ENCODE assay signal across 21 cellular contexts in genomic region chr17:69323806-69324205, GRCh38.
"Had no signal": no experiment of that assay in that cellular context is flagged by ENCODE, and none has a peak within 500 bp of the region (broad histone marks: within the 10 kb centered on the region; RNA-seq: fewer than 3 reads in every experiment).

No MANE protein-coding gene starts in this region.

- DNase-seq: activated B cell treated with CpG ODN at 0.5 μM for 24 hours; activated CD4-positive, alpha-beta memory T cell treated with anti-CD3 and anti-CD28 coated beads, Interleukin-2, amount 10 ng/mL, durations not matched to agents 7 days and 5 days; activated CD4-positive, alpha-beta T cell treated with anti-CD3 and anti-CD28 coated beads for 4 hours; activated CD8-positive, alpha-beta memory T cell treated with anti-CD3 and anti-CD28 coated beads, Interleukin-2, amount 10 ng/mL, durations not matched to agents 7 days and 5 days; activated naive CD4-positive, alpha-beta T cell treated with Interleukin-2 at 50 U/mL for 16 hours; body of pancreas; central memory CD4-positive, alpha-beta T cell; heart right ventricle; immature natural killer cell; kidney glomerular epithelial cell; left ventricle myocardium inferior; mucosa of descending colon; naive B cell; spleen; stimulated activated naive CD4-positive, alpha-beta T cell treated with Interleukin-2 at 50 U/mL for 16 hours; substantia nigra; T-cell; tibial artery had no signal

- H3K4me3 ChIP-seq: body of pancreas, gastroesophageal sphincter, heart right ventricle, left ventricle myocardium inferior, mucosa of descending colon, spleen, tibial artery had no signal

- H3K4me3 Mint-ChIP-seq: activated B cell treated with CpG ODN at 0.5 μM for 24 hours; activated CD4-positive, alpha-beta memory T cell treated with anti-CD3 and anti-CD28 coated beads, Interleukin-2, amount 10 ng/mL, durations not matched to agents 7 days and 5 days; activated CD8-positive, alpha-beta memory T cell treated with anti-CD3 and anti-CD28 coated beads, Interleukin-2, amount 10 ng/mL, durations not matched to agents 7 days and 5 days; immature natural killer cell; memory B cell; T-cell had no signal

- H3K9me3 Mint-ChIP-seq: activated B cell treated with CpG ODN at 0.5 μM for 24 hours; activated CD4-positive, alpha-beta memory T cell treated with anti-CD3 and anti-CD28 coated beads, Interleukin-2, amount 10 ng/mL, durations not matched to agents 7 days and 5 days; activated T-helper 2 cell treated with anti-CD3 and anti-CD28 coated beads, Interferon-gamma antibody, Interleukin-2, Interleukin-4, amounts not matched to agents 10 μg/mL and 5 μg/mL and 100 μg/mL, durations not matched to agents 14 hours and 24 hours and 36 hours; immature natural killer cell; memory B cell; naive B cell; T-cell had no signal

- H3K27ac Mint-ChIP-seq: activated B cell treated with CpG ODN at 0.5 μM for 24 hours; activated CD4-positive, alpha-beta memory T cell treated with anti-CD3 and anti-CD28 coated beads, Interleukin-2, amount 10 ng/mL, durations not matched to agents 7 days and 5 days; activated CD8-positive, alpha-beta memory T cell treated with anti-CD3 and anti-CD28 coated beads, Interleukin-2, amount 10 ng/mL, durations not matched to agents 7 days and 5 days; activated T-helper 2 cell treated with anti-CD3 and anti-CD28 coated beads, Interferon-gamma antibody, Interleukin-2, Interleukin-4, amounts not matched to agents 10 μg/mL and 5 μg/mL and 100 μg/mL, durations not matched to agents 14 hours and 24 hours and 36 hours; immature natural killer cell; memory B cell; naive B cell; T-cell had no signal

- H3K27me3 ChIP-seq: body of pancreas, gastroesophageal sphincter, heart right ventricle, spleen, tibial artery had no signal

- H3K36me3 ChIP-seq: gastroesophageal sphincter, heart right ventricle, left ventricle myocardium inferior, spleen, tibial artery had no signal

- H3K27ac ChIP-seq: body of pancreas, gastroesophageal sphincter, heart right ventricle, left ventricle myocardium inferior, spleen, tibial artery had no signal

- ATAC-seq: activated CD8-positive, alpha-beta memory T cell treated with anti-CD3 and anti-CD28 coated beads, Interleukin-2, amount 10 ng/mL, durations not matched to agents 7 days and 5 days; body of pancreas; gastroesophageal sphincter; heart right ventricle; mucosa of descending colon; T-cell had no signal

- H3K27me3 Mint-ChIP-seq: activated B cell treated with CpG ODN at 0.5 μM for 24 hours; activated CD8-positive, alpha-beta memory T cell treated with anti-CD3 and anti-CD28 coated beads, Interleukin-2, amount 10 ng/mL, durations not matched to agents 7 days and 5 days; memory B cell; naive B cell; T-cell had no signal

- H3K36me3 Mint-ChIP-seq: immature natural killer cell, memory B cell, naive B cell had no signal

- H3K9me3 ChIP-seq: body of pancreas, gastroesophageal sphincter, heart right ventricle, left ventricle myocardium inferior, mucosa of descending colon, spleen, tibial artery had no signal
